ENCODE assay signal across 29 cellular contexts in the genomic region with DNA sequence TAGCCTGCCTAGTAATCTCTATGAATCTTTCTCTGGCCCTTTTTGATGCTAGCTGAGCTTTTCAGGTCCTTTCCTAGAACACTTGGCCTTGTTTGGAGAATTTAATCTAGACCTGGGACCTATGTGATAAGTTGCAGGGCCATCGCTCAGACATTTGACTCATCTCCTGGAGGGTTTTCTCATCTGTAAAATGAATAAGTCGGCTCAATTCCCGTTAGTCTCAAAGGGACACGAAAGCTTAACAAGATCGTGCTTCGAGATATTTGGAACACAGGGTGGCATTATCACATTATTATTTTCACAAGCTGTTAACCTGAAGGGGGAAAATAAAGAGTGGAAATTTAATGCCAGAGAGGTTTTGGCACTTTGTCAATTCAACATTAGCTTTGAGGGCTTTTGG.
DNase-seq lines count a peak whose midpoint lies in the region; ATAC-seq, FAIRE-seq and TF ChIP-seq lines count a peak whose summit lies in the region.
"Had no signal": no experiment of that assay in that cellular context is flagged by ENCODE, and none has a peak within 500 bp of the region (broad histone marks: within the 10 kb centered on the region; RNA-seq: fewer than 3 reads in every experiment).

No MANE protein-coding gene starts in this region.

- no peak for FAIRE-seq in D721Med (lab: Jason Lieb, UNC)
- FAIRE-seq: bronchial epithelial cell had no signal

- H3K9me3 ChIP-seq in sigmoid colon (no peaks in the 10 kb centered on the region), left ventricle myocardium inferior (replicated peaks) (no peaks in the 10 kb centered on the region)
- H3K9me3 ChIP-seq: Caco-2, colonic mucosa, mucosa of descending colon, Peyer's patch, psoas muscle, tibial nerve had no signal

- no peak for TF ChIP-seq EP300 in sigmoid colon (IDR thresholded peaks at IDR 0.05)

- H3K4me3 ChIP-seq in sigmoid colon (no peak overlapping the region), left ventricle myocardium inferior (no peak overlapping the region)
- H3K4me3 ChIP-seq: colonic mucosa, mucosa of descending colon, Peyer's patch, psoas muscle, tibial nerve had no signal

- H3K27me3 ChIP-seq in sigmoid colon: no peaks in the 10 kb centered on the region
- no peaks in the 10 kb centered on the region for H3K27me3 ChIP-seq in left ventricle myocardium inferior (ENCODE audit: low read depth)
- H3K27me3 ChIP-seq: colonic mucosa, Peyer's patch, tibial nerve had no signal

- peak; percentile 16 for TF ChIP-seq CTCF in D721Med (IDR thresholded peaks at IDR 0.05; ENCODE audit: insufficient read depth, missing control alignments)
- no peak for TF ChIP-seq CTCF in sigmoid colon (IDR thresholded peaks at IDR 0.05)
- TF ChIP-seq CTCF in left ventricle myocardium inferior (IDR thresholded peaks at IDR 0.05; ENCODE audit: borderline replicate concordance): no peak

- no peaks in the 10 kb centered on the region for H3K4me1 ChIP-seq in sigmoid colon
- no peaks in the 10 kb centered on the region for H3K4me1 ChIP-seq in left ventricle myocardium inferior
- H3K4me1 ChIP-seq: Caco-2, colonic mucosa, Peyer's patch, psoas muscle, tibial nerve had no signal

- H3K27ac ChIP-seq in sigmoid colon (no peak overlapping the region), left ventricle myocardium inferior (replicated peaks) (no peak overlapping the region)
- H3K27ac ChIP-seq: C4-2B, colonic mucosa, Peyer's patch, psoas muscle, tibial nerve, WERI-Rb-1 had no signal

- no peaks in the 10 kb centered on the region for H3K36me3 ChIP-seq in sigmoid colon
- no peaks in the 10 kb centered on the region for H3K36me3 ChIP-seq in left ventricle myocardium inferior
- H3K36me3 ChIP-seq: colonic mucosa, Peyer's patch, tibial nerve, WERI-Rb-1 had no signal

- TF ChIP-seq POLR2A in sigmoid colon (IDR thresholded peaks at IDR 0.05): no peak

- no peak for ATAC-seq in HG03175 (IDR thresholded peaks at IDR 0.05; ENCODE audit: unreplicated experiment)
- ATAC-seq: mucosa of descending colon; natural killer cell treated with Interleukin-12 subunit alpha and Interleukin-12 subunit beta and Interleukin-15 and Interleukin-18, amount 100 ng/mL, for 72 hours; psoas muscle; sciatic nerve had no signal

- intact Hi-C loops in sigmoid colon (cut with DNase I): no loop called here
- intact Hi-C loops in left ventricle myocardium inferior (cut with micrococcal nuclease): no loop called here

- DNase-seq in D721Med (ENCODE audit: insufficient read length, low spot score) (no peak), NCI-H1092 (lab: John Stamatoyannopoulos, UW) (peak; percentile 61), NCI-H2171 treated with DMSO at 0.1 percent for 48 hours (lab: John Stamatoyannopoulos, UW) (peak; percentile 89), medulla oblongata (ENCODE audit: extremely low spot score) (peak; percentile 11), sigmoid colon (no peak), left ventricle myocardium inferior (no peak)
- DNase-seq: activated CD4-positive, alpha-beta T cell treated with anti-CD3 and anti-CD28 coated beads for 4 hours; activated CD8-positive, alpha-beta memory T cell treated with anti-CD3 and anti-CD28 coated beads for 24 hours; activated T-cell treated with anti-CD3 and anti-CD28 coated beads for 4 hours; aorta; Caco-2; colonic mucosa; effector CD4-positive, alpha-beta T cell; GOT3; hippocampal formation; mucosa of descending colon; NCI-H2227 treated with DMSO at 0.1 percent for 48 hours; Peyer's patch; psoas muscle; SIG-M5; stimulated activated CD4-positive, alpha-beta T cell treated with anti-CD3 and anti-CD28 coated beads, Interleukin-4, amount 100 ng/mL, for 24 hours; T-helper 9 cell; WERI-Rb-1 had no signal

- 90 to 92% methylated on average over 6 of the region's 6 CpGs for WGBS in sigmoid colon, 2 donors

Comparison
In these comparisons a context has a peak if more than half of its experiments do, and no peak if none do; other contexts are left out.
1. DNase-seq: peak in NCI-H1092 (single experiment), NCI-H2171 treated with DMSO at 0.1 percent for 48 hours (single experiment) and medulla oblongata (single experiment); none in D721Med (single experiment), sigmoid colon (single experiment) and left ventricle myocardium inferior (single experiment).